In genomic region chr12:117967512-117967911, GRCh38 we compare ENCODE assay signal across 14 cellular contexts. TPM values are rescaled to one million over a fixed set of nuclear protein-coding genes. Genes with fewer than 3 reads are reported as not detected.
DNase-seq lines count a peak whose midpoint lies in the region; ATAC-seq and TF ChIP-seq lines count a peak whose summit lies in the region.
"Had no signal": no experiment of that assay in that cellular context is flagged by ENCODE, and none has a peak within 500 bp of the region (broad histone marks: within the 10 kb centered on the region; RNA-seq: fewer than 3 reads in every experiment).

No MANE protein-coding gene starts in this region.

- H3K4me3 ChIP-seq in CD4-positive, alpha-beta memory T cell (ENCODE audit: low read length in 2 of 2), result no peak overlapping the region
- peak overlapping the region; percentile 88 for H3K4me3 ChIP-seq in GM23338
- H3K4me3 ChIP-seq: left ventricle myocardium inferior had no signal

- CTCF ChIA-PET in CD4-positive, alpha-beta memory T cell (lab: Charles Lee; ENCODE audit: partially characterized antibody), result no interaction called here
- CTCF ChIA-PET in activated CD8-positive, alpha-beta memory T cell treated with anti-CD3 and anti-CD28 coated beads, Interleukin-2, amount 10 ng/mL, durations not matched to agents 7 days and 5 days (lab: Charles Lee), result no interaction called here

- intact Hi-C loops in CD4-positive, alpha-beta memory T cell (cut with micrococcal nuclease), result no loop called here

- 0 out of 2 replicates have a peak, but pooled peaks cover 4% of the 10 kb centered on the region for H3K79me2 ChIP-seq in GM23338 (replicated peaks; ENCODE audit: insufficient read depth)

- H3K4me2 ChIP-seq in GM23338, result peak overlapping the region; percentile 99

- 0 out of 2 replicates have a peak, but pooled peaks cover 4% of the 10 kb centered on the region for H3K9me2 ChIP-seq in GM23338 (ENCODE audit: insufficient read depth)

- peaks cover 28 to 29% of the 10 kb centered on the region in 2 donors for H3K27me3 Mint-ChIP-seq in CD4-positive, alpha-beta memory T cell
- peaks cover 30% of the 10 kb centered on the region for H3K27me3 Mint-ChIP-seq in GM23338 (ENCODE audit: insufficient read depth, low read depth, poor library complexity)
- peaks cover 64% of the 10 kb centered on the region for H3K27me3 Mint-ChIP-seq in activated CD8-positive, alpha-beta memory T cell treated with anti-CD3 and anti-CD28 coated beads, Interleukin-2, amount 10 ng/mL, durations not matched to agents 7 days and 5 days

- H3F3A ChIP-seq in GM23338 (replicated peaks; ENCODE audit: low read depth), result peaks cover 5% of the 10 kb centered on the region; the same call in 1 of the 2 replicates

- H3K27ac ChIP-seq in CD4-positive, alpha-beta memory T cell (ENCODE audit: low read depth, low read length), result no peak overlapping the region
- H3K27ac ChIP-seq in GM23338 (ENCODE audit: low read depth) (no peak overlapping the region), VCaP (peak overlapping the region; percentile 91; the same call in 1 of the 2 replicates)
- H3K27ac ChIP-seq: left ventricle myocardium inferior, neutrophil had no signal

- DNase-seq in CD4-positive, alpha-beta memory T cell, result no peak
- DNase-seq in GM23338 (ENCODE audit: low spot score) (peak; percentile 37), islet precursor cell (peak; percentile 26), HuH-7 (ENCODE audit: low spot score) (no peak), middle frontal gyrus (ENCODE audit: extremely low spot score, low spot score) (no peak)
- DNase-seq in activated CD8-positive, alpha-beta memory T cell treated with anti-CD3 and anti-CD28 coated beads, Interleukin-2, amount 10 ng/mL, durations not matched to agents 7 days and 5 days, result no peak
- DNase-seq: activated effector memory CD4-positive, alpha-beta T cell treated with anti-CD3 and anti-CD28 coated beads, Interleukin-2, amount 50 U/mL, for 16 hours; left ventricle myocardium inferior; NCI-H1048; OCI-M1; SW 1271 had no signal

- peaks cover 7% of the 10 kb centered on the region for H3K4me1 ChIP-seq in CD4-positive, alpha-beta memory T cell (ENCODE audit: insufficient read depth, low read length)
- H3K4me1 ChIP-seq in GM23338 (ENCODE audit: insufficient read depth), result peaks cover 17% of the 10 kb centered on the region

- H3K4me3 Mint-ChIP-seq in CD4-positive, alpha-beta memory T cell, result peak overlapping the region in 6 of 8 donors; percentile 2 to 54 (median 36)
- H3K4me3 Mint-ChIP-seq in GM23338, result peak overlapping the region; percentile 88
- H3K4me3 Mint-ChIP-seq in activated CD8-positive, alpha-beta memory T cell treated with anti-CD3 and anti-CD28 coated beads, Interleukin-2, amount 10 ng/mL, durations not matched to agents 7 days and 5 days, result no peak overlapping the region

- no peak for TF ChIP-seq CTCF in GM23338 (conservative IDR thresholded peaks at IDR 0.05; ENCODE audit: low read depth in 2 of 2)
- no peak for TF ChIP-seq CTCF in VCaP (conservative IDR thresholded peaks at IDR 0.05)

- H4K20me1 ChIP-seq in GM23338 (replicated peaks; ENCODE audit: insufficient read depth), result no peaks in the 10 kb centered on the region; the same call in 1 of the 2 replicates

- peak overlapping the region; percentile 94 for H2AFZ ChIP-seq in GM23338

- H3K9me3 ChIP-seq in CD4-positive, alpha-beta memory T cell (ENCODE audit: control insufficient read depth in 1 of 2, low read length in 2 of 2), result no peaks in the 10 kb centered on the region
- H3K9me3 ChIP-seq: neutrophil had no signal

- no peak for ATAC-seq in GM23338
- ATAC-seq in activated CD8-positive, alpha-beta memory T cell treated with anti-CD3 and anti-CD28 coated beads, Interleukin-2, amount 10 ng/mL, durations not matched to agents 7 days and 5 days, result no peak

- peaks cover 3 to 21% (median 7%) of the 10 kb centered on the region in 4 donors for H3K4me1 Mint-ChIP-seq in CD4-positive, alpha-beta memory T cell
- peaks cover 27% of the 10 kb centered on the region for H3K4me1 Mint-ChIP-seq in GM23338
- H3K4me1 Mint-ChIP-seq in activated CD8-positive, alpha-beta memory T cell treated with anti-CD3 and anti-CD28 coated beads, Interleukin-2, amount 10 ng/mL, durations not matched to agents 7 days and 5 days, result peaks cover 8% of the 10 kb centered on the region

- H3K36me3 Mint-ChIP-seq in CD4-positive, alpha-beta memory T cell, result peaks cover 0 to 11% of the 10 kb centered on the region in 2 donors
- peaks cover 14% of the 10 kb centered on the region for H3K36me3 Mint-ChIP-seq in GM23338 (ENCODE audit: low read depth)
- peaks cover 2% of the 10 kb centered on the region for H3K36me3 Mint-ChIP-seq in activated CD8-positive, alpha-beta memory T cell treated with anti-CD3 and anti-CD28 coated beads, Interleukin-2, amount 10 ng/mL, durations not matched to agents 7 days and 5 days

- POLR2A ChIA-PET in CD4-positive, alpha-beta memory T cell (lab: Charles Lee; ENCODE audit: partially characterized antibody), result no interaction called here

- peaks cover 6% of the 10 kb centered on the region for H3K27me3 ChIP-seq in CD4-positive, alpha-beta memory T cell (ENCODE audit: insufficient read depth, low read length)
- peaks cover 7% of the 10 kb centered on the region; the same call in 1 of the 2 replicates for H3K27me3 ChIP-seq in GM23338 (ENCODE audit: insufficient read depth)

- peaks cover 2 to 21% (median 10%) of the 10 kb centered on the region in 8 donors for H3K9me3 Mint-ChIP-seq in CD4-positive, alpha-beta memory T cell
- peaks cover 27% of the 10 kb centered on the region for H3K9me3 Mint-ChIP-seq in GM23338
- peaks cover 8% of the 10 kb centered on the region for H3K9me3 Mint-ChIP-seq in activated CD8-positive, alpha-beta memory T cell treated with anti-CD3 and anti-CD28 coated beads, Interleukin-2, amount 10 ng/mL, durations not matched to agents 7 days and 5 days (ENCODE audit: low read depth)

- H3K27ac Mint-ChIP-seq in CD4-positive, alpha-beta memory T cell, result no peak overlapping the region
- H3K27ac Mint-ChIP-seq in GM23338, result no peak overlapping the region
- H3K27ac Mint-ChIP-seq in activated CD8-positive, alpha-beta memory T cell treated with anti-CD3 and anti-CD28 coated beads, Interleukin-2, amount 10 ng/mL, durations not matched to agents 7 days and 5 days, result no peak overlapping the region

- H3K36me3 ChIP-seq in CD4-positive, alpha-beta memory T cell (ENCODE audit: insufficient read depth, low read length), result no peaks in the 10 kb centered on the region
- peaks cover 4% of the 10 kb centered on the region; the same call in 1 of the 2 replicates for H3K36me3 ChIP-seq in GM23338 (ENCODE audit: insufficient read depth)
- H3K36me3 ChIP-seq: left ventricle myocardium inferior, neutrophil had no signal

TF ChIP-seq in GM23338, 12 proteins besides CTCF, POLR2A, EP300 and RAD21 (continues in another document):
- TF ChIP-seq JUNB (IDR thresholded peaks at IDR 0.05; ENCODE audit: unreplicated experiment), result no peak

RNA-seq across cellular contexts. Expression of gene KSR2, which starts 1.3 kb away (rescaled TPM):
- total RNA-seq in CD4-positive, alpha-beta memory T cell, result under 1 TPM; 0.06 to 0.09 TPM
- under 1 TPM in 1 of 2 donors, not detected in 1; 0.03 TPM for polyA plus RNA-seq in CD4-positive, alpha-beta memory T cell
- total RNA-seq in GM23338 (2014; rRNA removed; shearing (Covaris generic)), result 2.2 and 2.7 TPM in 2 replicates
- polyA plus RNA-seq in GM23338 (2016; fragmentation: Nextera tagmentation; extraction: Ambion mirVana), result 0.94 and 1.1 TPM in 2 replicates
- not detected for total RNA-seq in activated CD8-positive, alpha-beta memory T cell treated with anti-CD3 and anti-CD28 coated beads, Interleukin-2, amount 10 ng/mL, durations not matched to agents 7 days and 5 days
- total RNA-seq: bronchial epithelial cell, left ventricle myocardium inferior had no signal

RNA-seq across cellular contexts. Expression of gene RFC5, which starts 49.0 kb away (rescaled TPM):
- total RNA-seq in CD4-positive, alpha-beta memory T cell, result 10 to 100 TPM; 17.2 TPM
- 10 to 100 TPM; 13.5 to 17.5 TPM for polyA plus RNA-seq in CD4-positive, alpha-beta memory T cell
- 53.2 and 56.4 TPM in 2 replicates for total RNA-seq in GM23338 (2014; rRNA removed; shearing (Covaris generic))
- polyA plus RNA-seq in GM23338 (2016; fragmentation: Nextera tagmentation; extraction: Ambion mirVana), result 35.0 and 35.1 TPM in 2 replicates
- total RNA-seq in activated CD8-positive, alpha-beta memory T cell treated with anti-CD3 and anti-CD28 coated beads, Interleukin-2, amount 10 ng/mL, durations not matched to agents 7 days and 5 days, result 10 to 100 TPM; 55.4 to 55.7 TPM

Comparison
In these comparisons a context has a peak if more than half of its experiments do, and no peak if none do; other contexts are left out.
1. DNase-seq: peak in GM23338 (single experiment) and islet precursor cell (single experiment); none in CD4-positive, alpha-beta memory T cell (0 of 5), HuH-7 (single experiment), middle frontal gyrus (single experiment) and activated CD8-positive, alpha-beta memory T cell treated with anti-CD3 and anti-CD28 coated beads, Interleukin-2, amount 10 ng/mL, durations not matched to agents 7 days and 5 days (single experiment).